Comparison of ENCODE assay signal across 2 cellular contexts in genomic region chr12:79690156-79690605, GRCh38.
TF ChIP-seq lines count a peak whose summit lies in the region.

No MANE protein-coding gene starts in this region.

TF ChIP-seq in GM23338, 12 proteins besides CTCF, POLR2A, EP300 and RAD21:
- no peak for TF ChIP-seq REST (IDR thresholded peaks at IDR 0.05; ENCODE audit: unreplicated experiment)
- TF ChIP-seq EZH2phosphoT487 (IDR thresholded peaks at IDR 0.05; ENCODE audit: unreplicated experiment): no peak
- TF ChIP-seq EZH2 (IDR thresholded peaks at IDR 0.05; ENCODE audit: low read depth, unreplicated experiment): no peak
- TF ChIP-seq STAT1 (IDR thresholded peaks at IDR 0.05; ENCODE audit: unreplicated experiment): no peak
- no peak for TF ChIP-seq ZNF331 (CRISPR knock-in tag; IDR thresholded peaks at IDR 0.05; ENCODE audit: low read depth)
- TF ChIP-seq ETS1 (IDR thresholded peaks at IDR 0.05): no peak
- no peak; the same call in 1 of the 2 replicates for TF ChIP-seq POLR2AphosphoS5 (IDR thresholded peaks at IDR 0.05; ENCODE audit: low read depth)
- TF ChIP-seq ZNF462 (CRISPR knock-in tag; IDR thresholded peaks at IDR 0.05): no peak
- TF ChIP-seq NANOG (IDR thresholded peaks at IDR 0.05; ENCODE audit: borderline replicate concordance): no peak
- TF ChIP-seq JUNB (IDR thresholded peaks at IDR 0.05; ENCODE audit: unreplicated experiment): no peak
- no peak for TF ChIP-seq ZNF114 (CRISPR knock-in tag; IDR thresholded peaks at IDR 0.05)
- no peak for TF ChIP-seq CREB1 (CRISPR knock-in tag; IDR thresholded peaks at IDR 0.05; ENCODE audit: low read depth)

TF ChIP-seq in HepG2, 621 proteins besides CTCF, POLR2A, EP300 and RAD21 (continues in another document):
- 0 out of 2 replicates have a peak, but pooled peaks have one; percentile 65 for TF ChIP-seq NAIF1 (CRISPR knock-in tag; IDR thresholded peaks at IDR 0.05; ENCODE audit: borderline replicate concordance)
- peak in 1 of 2 experiments; percentile 74; a peak in 2 of 4 replicates for TF ChIP-seq HMGXB4 (CRISPR knock-in tag; IDR thresholded peaks at IDR 0.05; ENCODE audit: borderline replicate concordance in 1 of 2, low read depth in 1 of 2)
- TF ChIP-seq THAP11 (CRISPR knock-in tag; IDR thresholded peaks at IDR 0.05): no peak
- 0 out of 2 replicates have a peak, but pooled peaks have one; percentile 5 for TF ChIP-seq ZFP82 (CRISPR knock-in tag; IDR thresholded peaks at IDR 0.05; ENCODE audit: borderline replicate concordance)
- 0 out of 2 replicates have a peak, but pooled peaks have one; percentile 36 for TF ChIP-seq ZNF607 (CRISPR knock-in tag; IDR thresholded peaks at IDR 0.05; ENCODE audit: borderline replicate concordance)
- no peak; the same call in 1 of the 2 replicates for TF ChIP-seq SMYD3 (CRISPR knock-in tag; IDR thresholded peaks at IDR 0.05)
- peak; percentile 44; the same call in 1 of the 2 replicates for TF ChIP-seq ZNF563 (CRISPR knock-in tag; IDR thresholded peaks at IDR 0.05)
- TF ChIP-seq ZNF790 (CRISPR knock-in tag; IDR thresholded peaks at IDR 0.05; ENCODE audit: borderline replicate concordance): no peak
- TF ChIP-seq ARNTL (CRISPR knock-in tag; IDR thresholded peaks at IDR 0.05): no peak
- TF ChIP-seq HDAC1 (CRISPR knock-in tag; IDR thresholded peaks at IDR 0.05): peak; percentile 9; the same call in 1 of the 2 replicates
- TF ChIP-seq ZNF382 (CRISPR knock-in tag; IDR thresholded peaks at IDR 0.05; ENCODE audit: borderline replicate concordance): no peak
- no peak for TF ChIP-seq ZFP37 (CRISPR knock-in tag; IDR thresholded peaks at IDR 0.05; ENCODE audit: borderline replicate concordance)
- peak; percentile 23; the same call in 1 of the 2 replicates for TF ChIP-seq ELF1 (CRISPR knock-in tag; IDR thresholded peaks at IDR 0.05)
- TF ChIP-seq ZNF501 (CRISPR knock-in tag; IDR thresholded peaks at IDR 0.05): 0 out of 2 replicates have a peak, but pooled peaks have one; percentile 1
- TF ChIP-seq PRDM4 (CRISPR knock-in tag; IDR thresholded peaks at IDR 0.05; ENCODE audit: borderline replicate concordance): 0 out of 2 replicates have a peak, but pooled peaks have one; percentile 37
- TF ChIP-seq PHF8 (CRISPR knock-in tag; IDR thresholded peaks at IDR 0.05): peak; percentile 65; the same call in 1 of the 2 replicates
- no peak for TF ChIP-seq ISX (CRISPR knock-in tag; conservative IDR thresholded peaks at IDR 0.05)
- peak; percentile 79 for TF ChIP-seq RBM39 (IDR thresholded peaks at IDR 0.05; ENCODE audit: low read depth, low read length, poor library complexity, severe bottlenecking)
- TF ChIP-seq HNRNPLL (IDR thresholded peaks at IDR 0.05; ENCODE audit: low read depth, low read length, poor library complexity, severe bottlenecking): peak; percentile 28
- 0 out of 2 replicates have a peak, but pooled peaks have one; percentile 4 for TF ChIP-seq DMAP1 (CRISPR knock-in tag; IDR thresholded peaks at IDR 0.05)
- TF ChIP-seq HES4 (CRISPR knock-in tag; IDR thresholded peaks at IDR 0.05; ENCODE audit: borderline replicate concordance): 0 out of 2 replicates have a peak, but pooled peaks have one; percentile 58
- TF ChIP-seq GZF1 (CRISPR knock-in tag; IDR thresholded peaks at IDR 0.05): no peak
- TF ChIP-seq SAP130 (CRISPR knock-in tag; IDR thresholded peaks at IDR 0.05; ENCODE audit: low read depth): 0 out of 2 replicates have a peak, but pooled peaks have one; percentile 55
- peak; percentile 41; the same call in 1 of the 2 replicates for TF ChIP-seq TAF1 (CRISPR knock-in tag; IDR thresholded peaks at IDR 0.05)
- peak; percentile 27; the same call in 1 of the 2 replicates for TF ChIP-seq DRAP1 (CRISPR knock-in tag; IDR thresholded peaks at IDR 0.05)
- TF ChIP-seq MXI1 (IDR thresholded peaks at IDR 0.05; ENCODE audit: borderline replicate concordance, low read depth, low read length): 0 out of 3 replicates have a peak, but pooled peaks have one; percentile 19
- TF ChIP-seq SOX13 (IDR thresholded peaks at IDR 0.05): no peak
- 0 out of 4 replicates have a peak, but pooled peaks of 1 of the 2 experiments have one; percentile 3 for TF ChIP-seq SOX13 (CRISPR knock-in tag; conservative IDR thresholded peaks at IDR 0.05 in 1 of 2, IDR thresholded peaks at IDR 0.05 in 1 of 2)
- TF ChIP-seq KDM4B (CRISPR knock-in tag; IDR thresholded peaks at IDR 0.05): no peak
- 0 out of 2 replicates have a peak, but pooled peaks have one; percentile 17 for TF ChIP-seq MTERF4 (CRISPR knock-in tag; IDR thresholded peaks at IDR 0.05)
- 0 out of 2 replicates have a peak, but pooled peaks have one; percentile 35 for TF ChIP-seq PRDM15 (CRISPR knock-in tag; IDR thresholded peaks at IDR 0.05)
- TF ChIP-seq BRCA1 (CRISPR knock-in tag; IDR thresholded peaks at IDR 0.05): peak; percentile 34; the same call in 1 of the 2 replicates
- TF ChIP-seq ASH2L (IDR thresholded peaks at IDR 0.05; ENCODE audit: insufficient read length, low read depth, low read length): peak; percentile 77
- peak; percentile 36; the same call in 1 of the 2 replicates for TF ChIP-seq ZNF44 (CRISPR knock-in tag; IDR thresholded peaks at IDR 0.05)
- 0 out of 2 replicates have a peak, but pooled peaks have one; percentile 21 for TF ChIP-seq HOXA3 (CRISPR knock-in tag; IDR thresholded peaks at IDR 0.05)
- TF ChIP-seq ZGPAT (CRISPR knock-in tag; IDR thresholded peaks at IDR 0.05): peak; percentile 12; the same call in 1 of the 2 replicates
- TF ChIP-seq MTA1 (CRISPR knock-in tag; IDR thresholded peaks at IDR 0.05; ENCODE audit: borderline replicate concordance): 0 out of 2 replicates have a peak, but pooled peaks have one; percentile 42
- TF ChIP-seq ZNF446 (CRISPR knock-in tag; IDR thresholded peaks at IDR 0.05): 0 out of 2 replicates have a peak, but pooled peaks have one; percentile 66
- TF ChIP-seq ZNF556 (CRISPR knock-in tag; IDR thresholded peaks at IDR 0.05; ENCODE audit: borderline replicate concordance): 0 out of 2 replicates have a peak, but pooled peaks have one; percentile 9
- peak; percentile 17; the same call in 1 of the 2 replicates for TF ChIP-seq ZNF792 (CRISPR knock-in tag; IDR thresholded peaks at IDR 0.05)
- TF ChIP-seq ZNF33B (CRISPR knock-in tag; IDR thresholded peaks at IDR 0.05): no peak
- 0 out of 2 replicates have a peak, but pooled peaks have one; percentile 25 for TF ChIP-seq ZNF232 (CRISPR knock-in tag; IDR thresholded peaks at IDR 0.05; ENCODE audit: borderline replicate concordance)
- 0 out of 2 replicates have a peak, but pooled peaks have one; percentile 6 for TF ChIP-seq TOPORS (CRISPR knock-in tag; IDR thresholded peaks at IDR 0.05)
- TF ChIP-seq XRCC5 (optimal IDR thresholded peaks at IDR 0.05; ENCODE audit: low read length): peak; percentile 42
- TF ChIP-seq MAFG (CRISPR knock-in tag; IDR thresholded peaks at IDR 0.05): no peak
- 0 out of 2 replicates have a peak, but pooled peaks have one; percentile 2 for TF ChIP-seq ZFP91 (CRISPR knock-in tag; IDR thresholded peaks at IDR 0.05; ENCODE audit: borderline replicate concordance)
- no peak for TF ChIP-seq EZH2 (conservative IDR thresholded peaks at IDR 0.05; ENCODE audit: low read depth, low read length)
- TF ChIP-seq NFKB2 (CRISPR knock-in tag; IDR thresholded peaks at IDR 0.05; ENCODE audit: borderline replicate concordance): 0 out of 2 replicates have a peak, but pooled peaks have one; percentile 24
- TF ChIP-seq ZFAT (CRISPR knock-in tag; conservative IDR thresholded peaks at IDR 0.05): peak; percentile 67
